ENCODE assay signal across 7 cellular contexts in genomic region chr10:43426476-43426875, GRCh38. TPM values are rescaled to one million over a fixed set of nuclear protein-coding genes. Genes with fewer than 3 reads are reported as not detected.
"Had no signal": no experiment of that assay in that cellular context is flagged by ENCODE, and none has a peak within 500 bp of the region (broad histone marks: within the 10 kb centered on the region; RNA-seq: fewer than 3 reads in every experiment).

No MANE protein-coding gene starts in this region.

RNA-seq across cellular contexts. Expression of gene FXYD4, which starts 55.0 kb away (rescaled TPM):
- total RNA-seq: GM23248, GM23338, H1, H4, H7, H9, HFFc6 had no signal
- polyA plus RNA-seq: GM23248, GM23338, H1 had no signal
